In genomic region chr2:216765810-216766259, GRCh38 we compare ENCODE assay signal across 14 cellular contexts.
DNase-seq lines count a peak whose midpoint lies in the region; ATAC-seq and TF ChIP-seq lines count a peak whose summit lies in the region.
"Had no signal": no experiment of that assay in that cellular context is flagged by ENCODE, and none has a peak within 500 bp of the region (broad histone marks: within the 10 kb centered on the region; RNA-seq: fewer than 3 reads in every experiment).

No MANE protein-coding gene starts in this region.

- intact Hi-C loops in uterus (cut with DNase I; ENCODE audit: low total_unique reads): no loop called here

- no peak for DNase-seq in AG04450 (ENCODE audit: low read depth, low spot score)
- DNase-seq in NCI-H1417 (lab: John Stamatoyannopoulos, UW): peak; percentile 34 to 97 (median 90)
- DNase-seq in astrocyte of the hippocampus (ENCODE audit: low read depth, low spot score): peak; percentile 40
- peak; percentile 93 for DNase-seq in left kidney (ENCODE audit: low read depth, low spot score)
- DNase-seq in effector CD8-positive, alpha-beta T cell (lab: John Stamatoyannopoulos, UW): no peak
- DNase-seq in uterus: no peak
- no peak for DNase-seq in putamen (ENCODE audit: low spot score)
- DNase-seq: activated CD4-positive, CD25-positive, alpha-beta regulatory T cell treated with anti-CD3 and anti-CD28 coated beads, Interleukin-2, amount 50 U/mL, for 72 hours; activated effector memory CD4-positive, alpha-beta T cell treated with Interleukin-2 at 50 U/mL for 16 hours; cortex of kidney; hippocampal formation had no signal

- no peak for TF ChIP-seq POLR2A in uterus (IDR thresholded peaks at IDR 0.05)

- H3K4me1 ChIP-seq in uterus: no peaks in the 10 kb centered on the region

- H3K27ac ChIP-seq in AG04450 (ENCODE audit: low read depth, low read length) (no peak overlapping the region), uterus (no peak overlapping the region)
- H3K27ac ChIP-seq: PC-9, vagina had no signal

- H3K4me3 ChIP-seq in AG04450 (ENCODE audit: low read depth, low read length) (no peak overlapping the region), uterus (no peak overlapping the region)
- H3K4me3 ChIP-seq: PC-9, vagina had no signal

- POLR2A ChIA-PET in AG04450 (lab: Yijun Ruan, JAX): interaction anchor here (0.5 kb wide), 1 partner anchor 595 kb away, joined by 3 read pairs; no protein-coding TSS in a partner anchor

- no peaks in the 10 kb centered on the region for H3K27me3 ChIP-seq in AG04450 (ENCODE audit: control insufficient read depth, insufficient read depth, low read length)
- H3K27me3 ChIP-seq in uterus: no peaks in the 10 kb centered on the region
- H3K27me3 ChIP-seq: vagina had no signal

- peak; percentile 20; the same call in 1 of the 2 replicates for TF ChIP-seq CTCF in AG04450 (IDR thresholded peaks at IDR 0.05; ENCODE audit: low read depth, low read length)
- TF ChIP-seq CTCF in uterus (IDR thresholded peaks at IDR 0.05): no peak

- ATAC-seq in GM19452 (IDR thresholded peaks at IDR 0.05; ENCODE audit: unreplicated experiment): no peak

- H3K36me3 ChIP-seq in uterus: no peaks in the 10 kb centered on the region
- H3K36me3 ChIP-seq: vagina had no signal

- H3K9me3 ChIP-seq in AG04450 (ENCODE audit: control insufficient read depth, insufficient read depth, low read length) (no peaks in the 10 kb centered on the region), uterus (no peaks in the 10 kb centered on the region)
- H3K9me3 ChIP-seq: vagina had no signal

- CTCF ChIA-PET in AG04450 (lab: Charles Lee): no interaction called here

Comparison
In these comparisons a context has a peak if more than half of its experiments do, and no peak if none do; other contexts are left out.
1. DNase-seq: peak in NCI-H1417 (3 of 3), astrocyte of the hippocampus (single experiment) and left kidney (single experiment); none in AG04450 (single experiment), effector CD8-positive, alpha-beta T cell (single experiment), uterus (0 of 2) and putamen (single experiment).